27 cellular contexts compared by ENCODE assay signal in genomic region chr2:148490840-148491439, GRCh38.
"Had no signal": no experiment of that assay in that cellular context is flagged by ENCODE, and none has a peak within 500 bp of the region (broad histone marks: within the 10 kb centered on the region; RNA-seq: fewer than 3 reads in every experiment).

No MANE protein-coding gene starts in this region.

- DNase-seq: cerebellar nuclear complex; dorsolateral prefrontal cortex; effector CD8-positive, alpha-beta T cell; endodermal cell; foreskin keratinocyte; glutamatergic neuron; heart right ventricle; hypothalamus; immature natural killer cell; islet precursor cell; left ventricle myocardium superior; lower lobe of right lung; natural killer cell; pancreas; right lobe of liver; small intestine; stimulated activated CD4-positive, alpha-beta T cell treated with anti-CD3 and anti-CD28 coated beads, Interleukin-12 subunit alpha, Interleukin-12 subunit beta, amount 100 ng/mL, for 4 hours; stimulated activated CD4-positive, alpha-beta T cell treated with anti-CD3 and anti-CD28 coated beads, Interleukin-2, amount 100 ng/mL, for 24 hours; stimulated activated CD4-positive, alpha-beta T cell treated with anti-CD3 and anti-CD28 coated beads, Interleukin-4, amount 100 ng/mL, for 24 hours; stimulated activated naive CD4-positive, alpha-beta T cell treated with Interleukin-2 at 50 U/mL for 16 hours; stomach; tibial artery had no signal

- H3K27me3 ChIP-seq: dorsolateral prefrontal cortex, esophagus muscularis mucosa, foreskin keratinocyte, heart right ventricle, neutrophil, pancreas, right lobe of liver, stomach, tibial artery had no signal

- H3K9me3 ChIP-seq: esophagus muscularis mucosa, heart right ventricle, lower lobe of right lung, neutrophil, pancreas, right lobe of liver, stomach, tibial artery had no signal

- H3K27ac ChIP-seq: dorsolateral prefrontal cortex, epithelial cell of prostate, esophagus muscularis mucosa, foreskin keratinocyte, heart right ventricle, lower lobe of right lung, neutrophil, pancreas, right lobe of liver, stomach, tibial artery had no signal

- FAIRE-seq: colon, pancreas, small intestine had no signal

- H3K36me3 ChIP-seq: neutrophil, pancreas, right lobe of liver had no signal

- ATAC-seq: foreskin keratinocyte; heart right ventricle; left ventricle myocardium superior; lower lobe of right lung; natural killer cell; pancreas; right lobe of liver; stimulated activated effector memory CD8-positive, alpha-beta T cell treated with anti-CD3 and anti-CD28 coated beads, Interleukin-12 subunit alpha, Interleukin-12 subunit beta, amount 100 ng/mL, for 72 hours had no signal

- H3K4me1 ChIP-seq: esophagus muscularis mucosa, foreskin keratinocyte, heart right ventricle, lower lobe of right lung, pancreas, right lobe of liver, stomach, tibial artery had no signal

- H3K4me3 ChIP-seq: dorsolateral prefrontal cortex, esophagus muscularis mucosa, heart right ventricle, lower lobe of right lung, pancreas, right lobe of liver, stomach, tibial artery had no signal
